ENCODE assay signal across 8 cellular contexts in genomic region chr9:134396825-134397224, GRCh38.
A peak's percentile ranks its signal among the peaks of the same experiment; 100 is the strongest.
DNase-seq lines count a peak whose midpoint lies in the region; ATAC-seq and TF ChIP-seq lines count a peak whose summit lies in the region.

No MANE protein-coding gene starts in this region.

- intact Hi-C loops in MCF 10A (cut with micrococcal nuclease) (no loop called here), breast epithelium (cut with DNase I; ENCODE audit: low total_unique reads) (no loop called here), PC-9 (cut with micrococcal nuclease; ENCODE audit: unreplicated experiment) (no loop called here)

- H3K27me3 Mint-ChIP-seq in MCF 10A (ENCODE audit: insufficient read depth, unreplicated experiment) = no peaks in the 10 kb centered on the region
- peaks cover 9% of the 10 kb centered on the region for H3K27me3 Mint-ChIP-seq in activated T-cell treated with anti-CD3 and anti-CD28 coated beads, Interleukin-2, amount 50 U/mL, for 24 hours

- TF ChIP-seq POLR2A in breast epithelium (IDR thresholded peaks at IDR 0.05) (no peak), upper lobe of left lung (IDR thresholded peaks at IDR 0.05) (no peak)

- 16 to 26% methylated on average over 2 to 4 of the region's 8 CpGs for WGBS in upper lobe of left lung, 2 donors

- peaks cover 10% of the 10 kb centered on the region for H4K20me1 ChIP-seq in PC-9 (ENCODE audit: insufficient read depth)

- no peaks in the 10 kb centered on the region for H3K9me3 ChIP-seq in breast epithelium
- H3K9me3 ChIP-seq in upper lobe of left lung = no peaks in the 10 kb centered on the region
- H3K9me3 ChIP-seq in PC-9 (ENCODE audit: insufficient read depth, low read depth) = peaks cover 5% of the 10 kb centered on the region; the same call in 1 of the 2 replicates

- peak in 2 of 4 donors; percentile 52 to 72 for TF ChIP-seq EP300 in upper lobe of left lung (IDR thresholded peaks at IDR 0.05)

- H3K36me3 ChIP-seq in breast epithelium = no peaks in the 10 kb centered on the region
- H3K36me3 ChIP-seq in upper lobe of left lung = no peaks in the 10 kb centered on the region
- H3K36me3 ChIP-seq in PC-9 (ENCODE audit: low read depth) = no peaks in the 10 kb centered on the region

- H3F3A ChIP-seq in PC-9 (ENCODE audit: insufficient read depth, low read depth) = no peaks in the 10 kb centered on the region; the same call in 1 of the 2 replicates

- BruUV-seq in MCF 10A (replicated peaks; lab: Mats Ljungman, UMichigan) (no TSS peak), PC-9 (replicated peaks; lab: Mats Ljungman, UMichigan) (no TSS peak)

- no peak overlapping the region for H3K4me2 ChIP-seq in PC-9

- H3K36me3 Mint-ChIP-seq in MCF 10A (ENCODE audit: insufficient read depth, unreplicated experiment) = peaks cover 24% of the 10 kb centered on the region
- H3K36me3 Mint-ChIP-seq in activated T-cell treated with anti-CD3 and anti-CD28 coated beads, Interleukin-2, amount 50 U/mL, for 24 hours (ENCODE audit: low read depth) = peaks cover 3% of the 10 kb centered on the region

- H3K27ac Mint-ChIP-seq in MCF 10A (ENCODE audit: low read depth, unreplicated experiment) = no peak overlapping the region
- peak overlapping the region; percentile 58 for H3K27ac Mint-ChIP-seq in activated T-cell treated with anti-CD3 and anti-CD28 coated beads, Interleukin-2, amount 50 U/mL, for 24 hours

- no peaks in the 10 kb centered on the region for H3K4me1 Mint-ChIP-seq in MCF 10A (ENCODE audit: insufficient read depth, unreplicated experiment)
- peaks cover 45% of the 10 kb centered on the region for H3K4me1 Mint-ChIP-seq in activated T-cell treated with anti-CD3 and anti-CD28 coated beads, Interleukin-2, amount 50 U/mL, for 24 hours (ENCODE audit: low read depth)

- H3K4me1 ChIP-seq in breast epithelium = peaks cover 6 to 8% of the 10 kb centered on the region in 2 donors
- H3K4me1 ChIP-seq in upper lobe of left lung = peaks cover 59 to 72% (median 65%) of the 10 kb centered on the region in 4 donors
- H3K4me1 ChIP-seq in PC-9 (replicated peaks; ENCODE audit: insufficient read depth) = no peaks in the 10 kb centered on the region

- H3K27me3 ChIP-seq in breast epithelium = no peaks in the 10 kb centered on the region
- H3K27me3 ChIP-seq in layer of hippocampus (ENCODE audit: control insufficient read depth, insufficient read depth, low read length) = no peaks in the 10 kb centered on the region
- H3K27me3 ChIP-seq in upper lobe of left lung = no peaks in the 10 kb centered on the region
- H3K27me3 ChIP-seq in PC-9 (ENCODE audit: insufficient read depth, low read depth) = no peaks in the 10 kb centered on the region

- H3K27ac ChIP-seq in breast epithelium (peak overlapping the region in 1 of 2 donors; percentile 68), layer of hippocampus (ENCODE audit: low read depth, low read length) (peak overlapping the region; percentile 18), upper lobe of left lung (peak overlapping the region; percentile 62 to 83 (median 76)), PC-9 (no peak overlapping the region)

- ATAC-seq in upper lobe of left lung (ENCODE audit: low FRiP score in 2 of 2) (no peak), GM18909 (IDR thresholded peaks at IDR 0.05; ENCODE audit: poor library complexity, unreplicated experiment) (no peak)

- peak overlapping the region; percentile 23 for H3K4me3 Mint-ChIP-seq in MCF 10A (ENCODE audit: unreplicated experiment)
- peak overlapping the region; percentile 64 for H3K4me3 Mint-ChIP-seq in activated T-cell treated with anti-CD3 and anti-CD28 coated beads, Interleukin-2, amount 50 U/mL, for 24 hours

- TF ChIP-seq CTCF in MCF 10A (IDR thresholded peaks at IDR 0.05; ENCODE audit: unreplicated experiment) (no peak), breast epithelium (IDR thresholded peaks at IDR 0.05) (no peak), upper lobe of left lung (IDR thresholded peaks at IDR 0.05) (peak in 3 of 6 experiments; percentile 12 to 48 (median 45)), PC-9 (conservative IDR thresholded peaks at IDR 0.05) (no peak)

- H3K4me3 ChIP-seq in breast epithelium = peak overlapping the region in 1 of 3 donors; percentile 46
- H3K4me3 ChIP-seq in upper lobe of left lung = peak overlapping the region in 1 of 4 donors; percentile 31
- H3K4me3 ChIP-seq in PC-9 = no peak overlapping the region

- POLR2A ChIA-PET in MCF 10A (lab: Yijun Ruan, JAX) (no interaction called here), PC-9 (lab: Charles Lee; ENCODE audit: unreplicated experiment) (no interaction called here)

- DNase-seq in MCF 10A (ENCODE audit: unreplicated experiment) = no peak
- no peak for DNase-seq in breast epithelium (ENCODE audit: low spot score in 2 of 2)
- peak; percentile 70 for DNase-seq in activated T-cell treated with anti-CD3 and anti-CD28 coated beads, Interleukin-2, amount 50 U/mL, for 24 hours
- DNase-seq in upper lobe of left lung = no peak
- no peak for DNase-seq in PC-9
- no peak for DNase-seq in NCI-H2196 treated with DMSO at 0.1 percent for 48 hours (lab: John Stamatoyannopoulos, UW; ENCODE audit: unreplicated experiment)

- peaks cover 67% of the 10 kb centered on the region for H3K79me2 ChIP-seq in PC-9 (ENCODE audit: low read depth)

- CTCF ChIA-PET in MCF 10A (lab: Yijun Ruan, JAX) (interaction anchor here (0.6 to 1.6 kb wide), 3 partner anchors 12 to 1212 kb away, joined by 3 to 4 read pairs (median 3); no protein-coding TSS in a partner anchor), PC-9 (lab: Charles Lee) (no interaction called here)

- H3K9me3 Mint-ChIP-seq in MCF 10A (ENCODE audit: unreplicated experiment) = no peaks in the 10 kb centered on the region
- H3K9me3 Mint-ChIP-seq in activated T-cell treated with anti-CD3 and anti-CD28 coated beads, Interleukin-2, amount 50 U/mL, for 24 hours = peaks cover 9% of the 10 kb centered on the region

- no peak overlapping the region for H2AFZ ChIP-seq in PC-9

- no peaks in the 10 kb centered on the region for H3K9me2 ChIP-seq in PC-9 (ENCODE audit: insufficient read depth)
